In genomic region chr1:183822081-183822611, GRCh38 we compare ENCODE assay signal across 9 cellular contexts. TPM values are rescaled to one million over a fixed set of nuclear protein-coding genes. Genes with fewer than 3 reads are reported as not detected.
A peak's percentile ranks its signal among the peaks of the same experiment; 100 is the strongest.
DNase-seq lines count a peak whose midpoint lies in the region; ATAC-seq, FAIRE-seq and TF ChIP-seq lines count a peak whose summit lies in the region.
"Had no signal": no experiment of that assay in that cellular context is flagged by ENCODE, and none has a peak within 500 bp of the region (broad histone marks: within the 10 kb centered on the region; RNA-seq: fewer than 3 reads in every experiment).

No MANE protein-coding gene starts in this region.

- no peaks in the 10 kb centered on the region for H4K20me1 ChIP-seq in endothelial cell of umbilical vein (replicated peaks; ENCODE audit: control insufficient read depth, extremely low read depth, insufficient read depth, low read length)

- no peaks in the 10 kb centered on the region for H3K27me3 ChIP-seq in RWPE2 (ENCODE audit: insufficient read depth, poor library complexity, severe bottlenecking)
- no peaks in the 10 kb centered on the region for H3K27me3 ChIP-seq in endothelial cell of umbilical vein (ENCODE audit: control insufficient read depth in 2 of 2, insufficient read depth in 2 of 2, low read length in 2 of 2)
- no peaks in the 10 kb centered on the region for H3K27me3 ChIP-seq in muscle layer of colon (ENCODE audit: control insufficient read depth in 1 of 2, insufficient read depth in 2 of 2, low read length in 2 of 2)
- H3K27me3 ChIP-seq in aorta (ENCODE audit: control insufficient read depth in 1 of 2, insufficient read depth in 2 of 2, low read length in 1 of 2) = no peaks in the 10 kb centered on the region

- ATAC-seq in RWPE2 (ENCODE audit: low read depth) (no peak), aorta (ENCODE audit: low FRiP score) (peak; percentile 60), HG02840 (IDR thresholded peaks at IDR 0.05; ENCODE audit: low FRiP score, unreplicated experiment) (no peak), HG02623 (IDR thresholded peaks at IDR 0.05; ENCODE audit: unreplicated experiment) (no peak)
- ATAC-seq: HepG2, natural killer cell had no signal

- no peak for TF ChIP-seq POLR2A in endothelial cell of umbilical vein (IDR thresholded peaks at IDR 0.05; ENCODE audit: low read depth, low read length)

- H3K27ac ChIP-seq in RWPE2 (ENCODE audit: poor library complexity, severe bottlenecking) = peak overlapping the region; percentile 18
- H3K27ac ChIP-seq in endothelial cell of umbilical vein (ENCODE audit: insufficient read depth, low read depth, low read length) = peak overlapping the region; percentile 5
- peak overlapping the region; percentile 69 for H3K27ac ChIP-seq in muscle layer of colon (ENCODE audit: low read depth, low read length)
- H3K27ac ChIP-seq in aorta (ENCODE audit: low read depth in 1 of 2, low read length in 2 of 2) = peak overlapping the region; percentile 67 to 79

- TF ChIP-seq CTCF in RWPE2 (IDR thresholded peaks at IDR 0.05; ENCODE audit: poor library complexity, severe bottlenecking) = no peak
- no peak for TF ChIP-seq CTCF in endothelial cell of umbilical vein (IDR thresholded peaks at IDR 0.05; ENCODE audit: extremely low read depth in 1 of 2, insufficient read depth in 1 of 2, low read depth in 1 of 2, low read length in 2 of 2)

- DNase-seq in RWPE2 (ENCODE audit: low spot score) (no peak), endothelial cell of umbilical vein (ENCODE audit: low read depth, low spot score) (no peak), aorta (peak in 1 of 2 donors; percentile 52), NCI-H187 (lab: John Stamatoyannopoulos, UW) (no peak)
- DNase-seq: natural killer cell had no signal

- CTCF ChIA-PET in endothelial cell of umbilical vein (lab: Charles Lee) = interaction anchor here (0.9 to 2.0 kb wide), 5 partner anchors 9 to 137 kb away, joined by 3 to 8 read pairs (median 3); no protein-coding TSS in a partner anchor

- dilution Hi-C loops in endothelial cell of umbilical vein (cut with MboI; ENCODE audit: extremely low pct_ligation_motif_present, low sequenced_read_pairs) = no loop called here

- H3K9ac ChIP-seq in endothelial cell of umbilical vein (replicated peaks; ENCODE audit: extremely low read depth, insufficient read depth, low read length) = no peak overlapping the region
- H3K9ac ChIP-seq in muscle layer of colon (ENCODE audit: low read length) = no peak overlapping the region

- H3K9me3 ChIP-seq in RWPE2 (ENCODE audit: severe bottlenecking) (no peaks in the 10 kb centered on the region), endothelial cell of umbilical vein (replicated peaks; ENCODE audit: control insufficient read depth, insufficient read depth, low read length) (no peaks in the 10 kb centered on the region), muscle layer of colon (ENCODE audit: low read length) (no peaks in the 10 kb centered on the region), aorta (ENCODE audit: control insufficient read depth, low read length) (no peaks in the 10 kb centered on the region)

- no peak for FAIRE-seq in endothelial cell of umbilical vein (lab: Jason Lieb, UNC)
- FAIRE-seq: HepG2 had no signal

- POLR2A ChIA-PET in endothelial cell of umbilical vein (lab: Charles Lee) = interaction anchor here (0.5 kb wide), 1 partner anchor 54 kb away, joined by 7 read pairs; no protein-coding TSS in a partner anchor

- no peaks in the 10 kb centered on the region for H3K9me1 ChIP-seq in endothelial cell of umbilical vein (replicated peaks; ENCODE audit: control insufficient read depth, extremely low read depth, insufficient read depth, low read length)

- no peaks in the 10 kb centered on the region for H3K36me3 ChIP-seq in RWPE2 (ENCODE audit: low read depth)
- no peaks in the 10 kb centered on the region for H3K36me3 ChIP-seq in endothelial cell of umbilical vein (ENCODE audit: control insufficient read depth in 2 of 2, extremely low read depth in 1 of 2, insufficient read depth in 2 of 2, low read length in 2 of 2)
- H3K36me3 ChIP-seq in muscle layer of colon (ENCODE audit: insufficient read depth, low read length) = no peaks in the 10 kb centered on the region
- H3K36me3 ChIP-seq in aorta (ENCODE audit: control insufficient read depth in 1 of 2, insufficient read depth in 2 of 2, low read length in 1 of 2) = no peaks in the 10 kb centered on the region

- TSS peak; percentile 3 for BruUV-seq in endothelial cell of umbilical vein (replicated peaks; lab: Mats Ljungman, UMichigan)

- no peak overlapping the region for H2AFZ ChIP-seq in endothelial cell of umbilical vein (ENCODE audit: low read depth, low read length)

- peak overlapping the region; percentile 1 for H3K4me2 ChIP-seq in endothelial cell of umbilical vein (ENCODE audit: insufficient read depth, low read length)

- WGBS in aorta, 2 donors = 4 to 7% methylated on average over 3 of the region's 3 CpGs

- intact Hi-C loops in endothelial cell of umbilical vein (cut with micrococcal nuclease) = no loop called here
- intact Hi-C loops in aorta (cut with DNase I) = no loop called here

- H3K79me2 ChIP-seq in endothelial cell of umbilical vein (ENCODE audit: control insufficient read depth, insufficient read depth, low read length) = peaks cover 24% of the 10 kb centered on the region

- H3K4me3 ChIP-seq in RWPE2 (ENCODE audit: severe bottlenecking) = no peak overlapping the region
- H3K4me3 ChIP-seq in endothelial cell of umbilical vein (replicated peaks in 1 of 3; ENCODE audit: insufficient read depth in 1 of 3, low read depth in 1 of 3, low read length in 3 of 3) = no peak overlapping the region
- peak overlapping the region in 1 of 2 donors; percentile 1 for H3K4me3 ChIP-seq in muscle layer of colon (ENCODE audit: low read depth in 1 of 2, low read length in 2 of 2)
- no peak overlapping the region for H3K4me3 ChIP-seq in aorta (ENCODE audit: low read length in 2 of 2)

- H3K4me1 ChIP-seq in RWPE2 (ENCODE audit: insufficient read depth, poor library complexity, severe bottlenecking) (peaks cover 5% of the 10 kb centered on the region), endothelial cell of umbilical vein (ENCODE audit: control insufficient read depth, extremely low read depth, insufficient read depth, low read length) (peaks cover 23% of the 10 kb centered on the region), muscle layer of colon (ENCODE audit: insufficient read depth, low read length) (peaks cover 58% of the 10 kb centered on the region), aorta (ENCODE audit: control insufficient read depth in 1 of 2, insufficient read depth in 2 of 2, low read length in 2 of 2) (peaks cover 0 to 5% of the 10 kb centered on the region in 2 donors)

TF ChIP-seq in endothelial cell of umbilical vein, 7 proteins besides CTCF, POLR2A, EP300 and RAD21:
- no peak for TF ChIP-seq MAX (IDR thresholded peaks at IDR 0.05; ENCODE audit: insufficient read depth, insufficient read length)
- TF ChIP-seq MYC (IDR thresholded peaks at IDR 0.05; ENCODE audit: low read depth, low read length) = no peak
- no peak for TF ChIP-seq GATA2 (IDR thresholded peaks at IDR 0.05; ENCODE audit: insufficient read depth, insufficient read length, low read depth, low read length)
- TF ChIP-seq EZH2 (IDR thresholded peaks at IDR 0.05; ENCODE audit: borderline replicate concordance, low read depth, low read length, severe bottlenecking) = no peak
- TF ChIP-seq POLR2AphosphoS5 (IDR thresholded peaks at IDR 0.05; ENCODE audit: insufficient read depth, low read depth, low read length) = no peak
- TF ChIP-seq FOS (IDR thresholded peaks at IDR 0.05; ENCODE audit: borderline replicate concordance, insufficient read depth, low read length) = no peak
- TF ChIP-seq JUN (IDR thresholded peaks at IDR 0.05; ENCODE audit: borderline replicate concordance, insufficient read depth, insufficient read length, low read depth) = no peak

RNA-seq across cellular contexts. Expression of gene RGL1, which starts 17.2 kb away (rescaled TPM):
- 35.3 and 38.4 TPM in 2 replicates for total RNA-seq in endothelial cell of umbilical vein
- polyA plus RNA-seq in endothelial cell of umbilical vein = 18.0 and 19.8 TPM in 2 replicates
- polyA plus RNA-seq in endothelial cell of umbilical vein (2011; cell fraction: cytosol; rRNA removed) = 21.6 and 22.0 TPM in 2 replicates
- 40.2 and 40.8 TPM in 2 replicates for polyA plus RNA-seq in endothelial cell of umbilical vein (2011; cell fraction: nucleus; rRNA removed)
- polyA plus RNA-seq in endothelial cell of umbilical vein (2012) = 10.0 and 14.4 TPM in 2 replicates
- polyA minus RNA-seq in endothelial cell of umbilical vein = 32.7 and 36.6 TPM in 2 replicates
- polyA minus RNA-seq in endothelial cell of umbilical vein (2011; cell fraction: cytosol; rRNA and poly(A)+ RNA removed) = 0.51 TPM
- polyA minus RNA-seq in endothelial cell of umbilical vein (2011; cell fraction: nucleus; rRNA and poly(A)+ RNA removed) = 26.5 and 32.4 TPM in 2 replicates
- 10 to 100 TPM; 24.0 to 51.6 TPM for total RNA-seq in aorta
- 1 to 10 TPM; 7.0 to 8.8 TPM for polyA plus RNA-seq in aorta

Comparison
In these comparisons a context has a peak if more than half of its experiments do, and no peak if none do; other contexts are left out.
1. H3K27ac ChIP-seq: peak in every context shown above with its lines; median percentile 73 in aorta; 69 in muscle layer of colon; 18 in RWPE2; 5 in endothelial cell of umbilical vein.